Comparison of ENCODE assay signal across 8 cellular contexts in the genomic region with DNA sequence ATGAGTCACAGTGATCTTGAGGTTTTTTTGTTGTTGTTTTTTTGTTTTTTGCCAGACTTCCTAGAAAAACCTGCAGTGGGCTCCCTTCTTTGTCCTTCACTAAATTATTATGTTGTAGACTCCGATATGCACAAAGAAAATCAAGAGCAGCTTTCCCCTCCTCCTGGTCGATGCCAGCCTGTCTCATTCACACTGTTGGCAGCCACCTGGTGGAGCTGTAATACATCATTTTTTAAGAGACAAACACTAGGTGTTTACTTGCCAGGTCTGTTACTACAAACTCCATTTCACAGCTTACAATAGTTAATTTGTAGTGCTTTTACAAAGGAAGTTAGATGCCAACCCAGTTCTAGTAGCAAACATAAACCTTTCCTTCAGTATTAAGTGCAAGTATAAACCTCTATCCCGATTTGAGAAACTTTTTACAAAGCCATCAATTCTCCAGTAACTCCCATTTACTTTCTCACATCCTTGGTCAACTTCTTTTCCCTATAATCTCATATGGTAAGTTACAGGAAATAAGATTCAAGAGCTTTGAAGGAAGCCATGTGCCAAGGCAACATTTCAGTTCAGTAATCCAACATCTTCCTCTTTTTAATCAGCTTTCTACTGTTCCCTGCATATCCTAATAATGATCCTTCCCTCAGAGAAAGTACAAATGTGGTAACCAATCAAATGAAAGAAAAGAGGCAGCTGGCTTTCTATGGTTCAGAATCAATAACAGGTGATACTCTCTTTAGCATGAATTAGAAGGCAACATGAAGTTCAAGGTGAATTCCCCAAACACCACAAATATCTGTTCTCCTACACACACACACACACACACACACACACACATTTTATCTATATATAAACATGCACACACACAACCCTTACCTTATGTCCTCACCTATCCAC. TPM values are rescaled to one million over a fixed set of nuclear protein-coding genes. Genes with fewer than 3 reads are reported as not detected.
DNase-seq lines count a peak whose midpoint lies in the region; TF ChIP-seq lines count a peak whose summit lies in the region.

No MANE protein-coding gene starts in this region.

- H3K36me3 Mint-ChIP-seq in activated T-helper 2 cell treated with anti-CD3 and anti-CD28 coated beads, Interferon-gamma antibody, Interleukin-2, Interleukin-4, amounts not matched to agents 10 μg/mL and 5 μg/mL and 100 μg/mL, durations not matched to agents 14 hours and 24 hours and 36 hours (ENCODE audit: low read depth), result peaks cover 33% of the 10 kb centered on the region
- no peaks in the 10 kb centered on the region for H3K36me3 Mint-ChIP-seq in glutamatergic neuron (ENCODE audit: unreplicated experiment)

- H3K4me3 Mint-ChIP-seq in activated T-helper 2 cell treated with anti-CD3 and anti-CD28 coated beads, Interferon-gamma antibody, Interleukin-2, Interleukin-4, amounts not matched to agents 10 μg/mL and 5 μg/mL and 100 μg/mL, durations not matched to agents 14 hours and 24 hours and 36 hours (ENCODE audit: low read depth), result peak overlapping the region; percentile 36
- no peak overlapping the region for H3K4me3 Mint-ChIP-seq in glutamatergic neuron (ENCODE audit: unreplicated experiment)

- peak; percentile 40 for TF ChIP-seq CTCF in HEK293 (tag by site-specific recombination; IDR thresholded peaks at IDR 0.05)
- no peak for TF ChIP-seq CTCF in glutamatergic neuron (IDR thresholded peaks at IDR 0.05; ENCODE audit: partially characterized antibody, unreplicated experiment)

- H3K36me3 ChIP-seq in HEK293 (ENCODE audit: control insufficient read depth in 2 of 2, insufficient read depth in 1 of 2, low read length in 2 of 2), result peaks cover 0 to under 1% of the 10 kb centered on the region in 2 experiments; a peak in 2 of 3 replicates

- H3K4me1 Mint-ChIP-seq in activated T-helper 2 cell treated with anti-CD3 and anti-CD28 coated beads, Interferon-gamma antibody, Interleukin-2, Interleukin-4, amounts not matched to agents 10 μg/mL and 5 μg/mL and 100 μg/mL, durations not matched to agents 14 hours and 24 hours and 36 hours (ENCODE audit: low read depth), result peaks cover 45% of the 10 kb centered on the region
- peaks cover 18% of the 10 kb centered on the region for H3K4me1 Mint-ChIP-seq in glutamatergic neuron (ENCODE audit: low read depth, unreplicated experiment)

- H3K27me3 Mint-ChIP-seq in activated T-helper 2 cell treated with anti-CD3 and anti-CD28 coated beads, Interferon-gamma antibody, Interleukin-2, Interleukin-4, amounts not matched to agents 10 μg/mL and 5 μg/mL and 100 μg/mL, durations not matched to agents 14 hours and 24 hours and 36 hours (ENCODE audit: low read depth), result no peaks in the 10 kb centered on the region
- no peaks in the 10 kb centered on the region for H3K27me3 Mint-ChIP-seq in glutamatergic neuron (ENCODE audit: unreplicated experiment)

- H3K9me3 ChIP-seq in HEK293 (ENCODE audit: control insufficient read depth, insufficient read depth, low read depth, low read length), result no peaks in the 10 kb centered on the region

- no peaks in the 10 kb centered on the region for H3K9me3 Mint-ChIP-seq in activated T-helper 2 cell treated with anti-CD3 and anti-CD28 coated beads, Interferon-gamma antibody, Interleukin-2, Interleukin-4, amounts not matched to agents 10 μg/mL and 5 μg/mL and 100 μg/mL, durations not matched to agents 14 hours and 24 hours and 36 hours
- H3K9me3 Mint-ChIP-seq in glutamatergic neuron (ENCODE audit: unreplicated experiment), result no peaks in the 10 kb centered on the region

- peaks cover 22% of the 10 kb centered on the region for H3K4me1 ChIP-seq in HEK293 (ENCODE audit: control insufficient read depth, insufficient read depth, low read length)

- intact Hi-C loops in activated T-helper 2 cell treated with anti-CD3 and anti-CD28 coated beads, Interferon-gamma antibody, Interleukin-2, Interleukin-4, amounts not matched to agents 10 μg/mL and 5 μg/mL and 100 μg/mL, durations not matched to agents 14 hours and 24 hours and 36 hours (cut with micrococcal nuclease), result loop anchor here (1.0 to 5.0 kb wide), 7 partner anchors 14 to 294 kb away; a partner anchor contains a TSS

- POLR2A ChIA-PET in HEK293 (lab: Yijun Ruan, JAX), result interaction anchor here (1.2 kb wide), 1 partner anchor 176 kb away, joined by 5 read pairs; no protein-coding TSS in a partner anchor

- H3K27ac ChIP-seq in HEK293 (ENCODE audit: extremely low read depth, low read depth, low read length), result no peak overlapping the region

- DNase-seq in DMS53 (lab: John Stamatoyannopoulos, UW), result peak; percentile 57
- peak; percentile 44 for DNase-seq in NCI-H345 treated with DMSO at 0.1 percent for 48 hours (lab: John Stamatoyannopoulos, UW; ENCODE audit: unreplicated experiment)
- no peak for DNase-seq in activated T-helper 2 cell treated with anti-CD3 and anti-CD28 coated beads, Interferon-gamma antibody, Interleukin-2, Interleukin-4, amounts not matched to agents 10 μg/mL and 5 μg/mL and 100 μg/mL, durations not matched to agents 14 hours and 24 hours and 36 hours (ENCODE audit: low spot score)
- DNase-seq in lung microvascular endothelial cell (ENCODE audit: low read depth in 2 of 2), result peak; percentile 4 to 31
- DNase-seq in COLO829 (ENCODE audit: low spot score), result no peak
- no peak for DNase-seq in glutamatergic neuron
- no peak for DNase-seq in NCI-H187 (lab: John Stamatoyannopoulos, UW)

- peak overlapping the region; percentile 66 for H3K27ac Mint-ChIP-seq in activated T-helper 2 cell treated with anti-CD3 and anti-CD28 coated beads, Interferon-gamma antibody, Interleukin-2, Interleukin-4, amounts not matched to agents 10 μg/mL and 5 μg/mL and 100 μg/mL, durations not matched to agents 14 hours and 24 hours and 36 hours
- no peak overlapping the region for H3K27ac Mint-ChIP-seq in glutamatergic neuron (ENCODE audit: unreplicated experiment)

- H3K4me3 ChIP-seq in HEK293 (ENCODE audit: low read depth, low read length), result no peak overlapping the region

- CTCF ChIA-PET in HEK293 (lab: Yijun Ruan, JAX), result interaction anchor here (0.5 to 3.5 kb wide), 14 partner anchors 9 to 741 kb away, joined by 3 to 19 read pairs (median 4); no protein-coding TSS in a partner anchor

TF ChIP-seq in HEK293, 187 proteins besides CTCF, POLR2A, EP300 and RAD21 (continues in another document):
- TF ChIP-seq PRDM1 (tag by site-specific recombination; IDR thresholded peaks at IDR 0.05) (peak; percentile 74), ZNF600 (tag by site-specific recombination; IDR thresholded peaks at IDR 0.05) (0 out of 2 replicates have a peak, but pooled peaks have one; percentile 32), ZNF169 (tag by site-specific recombination; IDR thresholded peaks at IDR 0.05) (no peak), ZNF366 (tag by site-specific recombination; conservative IDR thresholded peaks at IDR 0.05) (no peak)
- TF ChIP-seq, protein P1, sequence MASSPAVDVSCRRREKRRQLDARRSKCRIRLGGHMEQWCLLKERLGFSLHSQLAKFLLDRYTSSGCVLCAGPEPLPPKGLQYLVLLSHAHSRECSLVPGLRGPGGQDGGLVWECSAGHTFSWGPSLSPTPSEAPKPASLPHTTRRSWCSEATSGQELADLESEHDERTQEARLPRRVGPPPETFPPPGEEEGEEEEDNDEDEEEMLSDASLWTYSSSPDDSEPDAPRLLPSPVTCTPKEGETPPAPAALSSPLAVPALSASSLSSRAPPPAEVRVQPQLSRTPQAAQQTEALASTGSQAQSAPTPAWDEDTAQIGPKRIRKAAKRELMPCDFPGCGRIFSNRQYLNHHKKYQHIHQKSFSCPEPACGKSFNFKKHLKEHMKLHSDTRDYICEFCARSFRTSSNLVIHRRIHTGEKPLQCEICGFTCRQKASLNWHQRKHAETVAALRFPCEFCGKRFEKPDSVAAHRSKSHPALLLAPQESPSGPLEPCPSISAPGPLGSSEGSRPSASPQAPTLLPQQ (tag by site-specific recombination; IDR thresholded peaks at IDR 0.05), result no peak
- TF ChIP-seq, protein P2, sequence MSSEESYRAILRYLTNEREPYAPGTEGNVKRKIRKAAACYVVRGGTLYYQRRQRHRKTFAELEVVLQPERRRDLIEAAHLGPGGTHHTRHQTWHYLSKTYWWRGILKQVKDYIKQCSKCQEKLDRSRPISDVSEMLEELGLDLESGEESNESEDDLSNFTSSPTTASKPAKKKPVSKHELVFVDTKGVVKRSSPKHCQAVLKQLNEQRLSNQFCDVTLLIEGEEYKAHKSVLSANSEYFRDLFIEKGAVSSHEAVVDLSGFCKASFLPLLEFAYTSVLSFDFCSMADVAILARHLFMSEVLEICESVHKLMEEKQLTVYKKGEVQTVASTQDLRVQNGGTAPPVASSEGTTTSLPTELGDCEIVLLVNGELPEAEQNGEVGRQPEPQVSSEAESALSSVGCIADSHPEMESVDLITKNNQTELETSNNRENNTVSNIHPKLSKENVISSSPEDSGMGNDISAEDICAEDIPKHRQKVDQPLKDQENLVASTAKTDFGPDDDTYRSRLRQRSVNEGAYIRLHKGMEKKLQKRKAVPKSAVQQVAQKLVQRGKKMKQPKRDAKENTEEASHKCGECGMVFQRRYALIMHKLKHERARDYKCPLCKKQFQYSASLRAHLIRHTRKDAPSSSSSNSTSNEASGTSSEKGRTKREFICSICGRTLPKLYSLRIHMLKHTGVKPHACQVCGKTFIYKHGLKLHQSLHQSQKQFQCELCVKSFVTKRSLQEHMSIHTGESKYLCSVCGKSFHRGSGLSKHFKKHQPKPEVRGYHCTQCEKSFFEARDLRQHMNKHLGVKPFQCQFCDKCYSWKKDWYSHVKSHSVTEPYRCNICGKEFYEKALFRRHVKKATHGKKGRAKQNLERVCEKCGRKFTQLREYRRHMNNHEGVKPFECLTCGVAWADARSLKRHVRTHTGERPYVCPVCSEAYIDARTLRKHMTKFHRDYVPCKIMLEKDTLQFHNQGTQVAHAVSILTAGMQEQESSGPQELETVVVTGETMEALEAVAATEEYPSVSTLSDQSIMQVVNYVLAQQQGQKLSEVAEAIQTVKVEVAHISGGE (tag by site-specific recombination; conservative IDR thresholded peaks at IDR 0.05; ENCODE audit: low read depth), result no peak

RNA-seq across cellular contexts. Expression of a gene that starts 14.0 kb away (rescaled TPM):
- total RNA-seq in activated T-helper 2 cell treated with anti-CD3 and anti-CD28 coated beads, Interferon-gamma antibody, Interleukin-2, Interleukin-4, amounts not matched to agents 10 μg/mL and 5 μg/mL and 100 μg/mL, durations not matched to agents 14 hours and 24 hours and 36 hours, result 35.8 and 41.3 TPM in 2 replicates
- total RNA-seq in lung microvascular endothelial cell (27.2 and 31.7 TPM in 2 replicates), glutamatergic neuron (ENCODE audit: unreplicated experiment) (39.9 TPM)

RNA-seq across cellular contexts. Expression of a gene that starts 14.1 kb away (rescaled TPM):
- total RNA-seq in activated T-helper 2 cell treated with anti-CD3 and anti-CD28 coated beads, Interferon-gamma antibody, Interleukin-2, Interleukin-4, amounts not matched to agents 10 μg/mL and 5 μg/mL and 100 μg/mL, durations not matched to agents 14 hours and 24 hours and 36 hours, result 0.68 and 1.7 TPM in 2 replicates
- total RNA-seq in lung microvascular endothelial cell, result 0.40 and 0.87 TPM in 2 replicates
- total RNA-seq in glutamatergic neuron (ENCODE audit: unreplicated experiment), result 4.5 TPM

Comparison
In these comparisons a context has a peak if more than half of its experiments do, and no peak if none do; other contexts are left out.
1. DNase-seq: peak in DMS53 (single experiment), NCI-H345 treated with DMSO at 0.1 percent for 48 hours (single experiment) and lung microvascular endothelial cell (2 of 2); none in activated T-helper 2 cell treated with anti-CD3 and anti-CD28 coated beads, Interferon-gamma antibody, Interleukin-2, Interleukin-4, amounts not matched to agents 10 μg/mL and 5 μg/mL and 100 μg/mL, durations not matched to agents 14 hours and 24 hours and 36 hours (single experiment), COLO829 (single experiment), glutamatergic neuron (single experiment) and NCI-H187 (0 of 2).